12 cellular contexts compared by ENCODE assay signal in genomic region chr3:133659806-133660205, GRCh38. TPM values are rescaled to one million over a fixed set of nuclear protein-coding genes. Genes with fewer than 3 reads are reported as not detected.
DNase-seq lines count a peak whose midpoint lies in the region; ATAC-seq, FAIRE-seq and TF ChIP-seq lines count a peak whose summit lies in the region.
"Had no signal": no experiment of that assay in that cellular context is flagged by ENCODE, and none has a peak within 500 bp of the region (broad histone marks: within the 10 kb centered on the region; RNA-seq: fewer than 3 reads in every experiment).

No MANE protein-coding gene starts in this region.

- H3K9me3 ChIP-seq in MM.1S (replicated peaks; ENCODE audit: insufficient read depth, low read length) (no peaks in the 10 kb centered on the region), astrocyte (ENCODE audit: insufficient read depth, low read depth, low read length) (no peaks in the 10 kb centered on the region)
- H3K9me3 ChIP-seq: tibial nerve had no signal

- peaks cover 5% of the 10 kb centered on the region; the same call in 1 of the 2 replicates for H3F3A ChIP-seq in MM.1S (ENCODE audit: insufficient read depth, low read length)

- peaks cover 19 to 49% of the 10 kb centered on the region in 2 donors for H3K36me3 Mint-ChIP-seq in activated T-cell treated with anti-CD3 and anti-CD28 coated beads, Interleukin-2, amount 50 U/mL, for 72 hours (ENCODE audit: insufficient read depth in 2 of 2)
- H3K36me3 Mint-ChIP-seq in astrocyte (ENCODE audit: low read depth, unreplicated experiment) (peaks cover 3% of the 10 kb centered on the region), progenitor cell of endocrine pancreas (ENCODE audit: insufficient read depth) (peaks cover 15% of the 10 kb centered on the region)

- H3K4me1 Mint-ChIP-seq in activated T-cell treated with anti-CD3 and anti-CD28 coated beads, Interleukin-2, amount 50 U/mL, for 72 hours (ENCODE audit: low read depth), result peaks cover 50% of the 10 kb centered on the region
- H3K4me1 Mint-ChIP-seq in astrocyte (ENCODE audit: low read depth, unreplicated experiment) (peaks cover 13% of the 10 kb centered on the region), progenitor cell of endocrine pancreas (ENCODE audit: low read depth) (peaks cover 29% of the 10 kb centered on the region)

- H4K20me1 ChIP-seq in MM.1S (ENCODE audit: insufficient read depth, low read length), result no peaks in the 10 kb centered on the region
- H4K20me1 ChIP-seq in astrocyte (ENCODE audit: insufficient read depth, low read length), result no peaks in the 10 kb centered on the region

- peaks cover 68% of the 10 kb centered on the region for H3K79me2 ChIP-seq in MM.1S (ENCODE audit: low read length)
- H3K79me2 ChIP-seq in astrocyte (ENCODE audit: insufficient read depth, low read length), result peaks cover 43% of the 10 kb centered on the region

- no peak for FAIRE-seq in astrocyte (lab: Jason Lieb, UNC)

- no peak overlapping the region for H3K27ac ChIP-seq in MM.1S (ENCODE audit: low read length)
- H3K27ac ChIP-seq in astrocyte (ENCODE audit: low read depth, low read length), result no peak overlapping the region
- H3K27ac ChIP-seq: tibial nerve had no signal

- H3K27me3 ChIP-seq in MM.1S (replicated peaks; ENCODE audit: insufficient read depth, low read length), result no peaks in the 10 kb centered on the region
- H3K27me3 ChIP-seq in astrocyte (ENCODE audit: insufficient read depth, low read length), result no peaks in the 10 kb centered on the region
- H3K27me3 ChIP-seq: tibial nerve had no signal

- H3K9me2 ChIP-seq in MM.1S (replicated peaks; ENCODE audit: insufficient read depth, low read length), result no peaks in the 10 kb centered on the region

- H3K36me3 ChIP-seq in MM.1S (replicated peaks; ENCODE audit: insufficient read depth, low read length) (peaks cover 16% of the 10 kb centered on the region), astrocyte (ENCODE audit: insufficient read depth, low read length) (peaks cover 18% of the 10 kb centered on the region)

- H3K4me3 ChIP-seq in MM.1S (ENCODE audit: low read length), result no peak overlapping the region
- no peak overlapping the region for H3K4me3 ChIP-seq in astrocyte (ENCODE audit: insufficient read depth, low read depth, low read length)
- H3K4me3 ChIP-seq: tibial nerve had no signal

- no peak for ATAC-seq in activated T-cell treated with anti-CD3 and anti-CD28 coated beads, Interleukin-2, amount 50 U/mL, for 72 hours (replicated peaks in 1 of 2)
- no peak for ATAC-seq in GM19397 (IDR thresholded peaks at IDR 0.05; ENCODE audit: unreplicated experiment)

- H2AFZ ChIP-seq in MM.1S (ENCODE audit: low read length), result no peak overlapping the region
- H2AFZ ChIP-seq in astrocyte (ENCODE audit: low read depth, low read length), result no peak overlapping the region

- DNase-seq in activated T-cell treated with anti-CD3 and anti-CD28 coated beads, Interleukin-2, amount 50 U/mL, for 72 hours, result no peak
- DNase-seq in activated T-cell treated with anti-CD3 and anti-CD28 coated beads for 4 hours (no peak), MM.1S (no peak), astrocyte (ENCODE audit: low read depth) (no peak), progenitor cell of endocrine pancreas (ENCODE audit: low spot score, unreplicated experiment) (no peak), SHP77 (lab: John Stamatoyannopoulos, UW) (no peak)
- DNase-seq in stimulated activated CD4-positive, alpha-beta T cell treated with anti-CD3 and anti-CD28 coated beads, Interleukin-1b, Interleukin-23, amount 100 ng/mL, for 48 hours, result no peak
- DNase-seq: hypothalamus, NCI-H1105, NCI-H526 treated with DMSO at 0.1 percent for 48 hours had no signal

- H3K4me2 ChIP-seq in MM.1S (ENCODE audit: low read depth, low read length) (peak overlapping the region; percentile 65; the same call in 1 of the 2 replicates), astrocyte (ENCODE audit: low read length) (peak overlapping the region; percentile 91)

- no peaks in the 10 kb centered on the region for H3K9me3 Mint-ChIP-seq in activated T-cell treated with anti-CD3 and anti-CD28 coated beads, Interleukin-2, amount 50 U/mL, for 72 hours
- no peaks in the 10 kb centered on the region for H3K9me3 Mint-ChIP-seq in astrocyte (ENCODE audit: unreplicated experiment)
- no peaks in the 10 kb centered on the region for H3K9me3 Mint-ChIP-seq in progenitor cell of endocrine pancreas (ENCODE audit: low read depth)

- no peak overlapping the region for H3K9ac ChIP-seq in MM.1S (ENCODE audit: low read length)
- no peak overlapping the region for H3K9ac ChIP-seq in astrocyte (ENCODE audit: low read length)

- H3K4me1 ChIP-seq in MM.1S (ENCODE audit: low read length), result peaks cover 18% of the 10 kb centered on the region; the same call in 1 of the 2 replicates
- H3K4me1 ChIP-seq in astrocyte (ENCODE audit: insufficient read depth, low read length), result peaks cover 12% of the 10 kb centered on the region

- peak overlapping the region; percentile 56 for H3K27ac Mint-ChIP-seq in activated T-cell treated with anti-CD3 and anti-CD28 coated beads, Interleukin-2, amount 50 U/mL, for 72 hours
- H3K27ac Mint-ChIP-seq in astrocyte (ENCODE audit: unreplicated experiment) (no peak overlapping the region), progenitor cell of endocrine pancreas (peak overlapping the region; percentile 15)

- H3K27me3 Mint-ChIP-seq in activated T-cell treated with anti-CD3 and anti-CD28 coated beads, Interleukin-2, amount 50 U/mL, for 72 hours (ENCODE audit: low read depth), result no peaks in the 10 kb centered on the region
- H3K27me3 Mint-ChIP-seq in astrocyte (ENCODE audit: low read depth, unreplicated experiment) (no peaks in the 10 kb centered on the region), progenitor cell of endocrine pancreas (no peaks in the 10 kb centered on the region)

- H3K4me3 Mint-ChIP-seq in activated T-cell treated with anti-CD3 and anti-CD28 coated beads, Interleukin-2, amount 50 U/mL, for 72 hours, result peak overlapping the region; percentile 99 to 100
- H3K4me3 Mint-ChIP-seq in astrocyte (ENCODE audit: unreplicated experiment), result peak overlapping the region; percentile 92
- peak overlapping the region; percentile 94 for H3K4me3 Mint-ChIP-seq in progenitor cell of endocrine pancreas (ENCODE audit: low read depth)

- TF ChIP-seq CTCF in MM.1S (IDR thresholded peaks at IDR 0.05; ENCODE audit: low read length) (no peak), astrocyte (IDR thresholded peaks at IDR 0.05; ENCODE audit: insufficient read depth, low read depth, low read length) (no peak), progenitor cell of endocrine pancreas (IDR thresholded peaks at IDR 0.05; ENCODE audit: unreplicated experiment) (no peak)

RNA-seq across cellular contexts. Expression of gene TOPBP1, which starts 1.9 kb away (rescaled TPM):
- total RNA-seq in activated T-cell treated with anti-CD3 and anti-CD28 coated beads, Interleukin-2, amount 50 U/mL, for 72 hours, result 100 to 1,000 TPM in 1 of 2 donors, 10 to 100 TPM in 1; 86.3 to 102 TPM
- total RNA-seq in astrocyte (19.5 and 23.9 TPM in 2 replicates), progenitor cell of endocrine pancreas (51.8 and 56.9 TPM in 2 replicates)
